ENCODE assay signal across 19 cellular contexts in genomic region chr17:21696227-21696626, GRCh38. TPM values are rescaled to one million over a fixed set of nuclear protein-coding genes. Genes with fewer than 3 reads are reported as not detected.
"Had no signal": no experiment of that assay in that cellular context is flagged by ENCODE, and none has a peak within 500 bp of the region (broad histone marks: within the 10 kb centered on the region; RNA-seq: fewer than 3 reads in every experiment).

No MANE protein-coding gene starts in this region.

RNA-seq across cellular contexts. Expression of gene KCNJ18, which starts 3.9 kb away (rescaled TPM):
- total RNA-seq: activated naive CD4-positive, alpha-beta T cell treated with anti-CD3 and anti-CD28 coated beads for 36 hours; activated naive CD4-positive, alpha-beta T cell treated with anti-CD3 and anti-CD28 coated beads, Interleukin-2, amount 50 U/mL, for 72 hours; activated naive CD8-positive, alpha-beta T cell treated with anti-CD3 and anti-CD28 coated beads, Interleukin-2, amount 10 ng/mL, durations not matched to agents 7 days and 5 days; activated T-cell treated with anti-CD3 and anti-CD28 coated beads, Interleukin-2, amount 50 U/mL, for 4 hours; activated T-cell treated with anti-CD3 and anti-CD28 coated beads, Interleukin-2, amount 50 U/mL, for 72 hours; activated T-helper 1 cell treated with anti-CD3 and anti-CD28 coated beads, Interleukin-12 subunit alpha, Interleukin-12 subunit beta, Interleukin-2, Interleukin-4 antibody, amounts not matched to agents 30 ng/mL and 10 ng/mL and 1 ng/mL, durations not matched to agents 14 hours and 24 hours and 36 hours; activated T-helper 17 cell treated with anti-CD3 and anti-CD28 coated beads, Interleukin-2, amount 50 U/mL, for 72 hours; activated T-helper 2 cell treated with anti-CD3 and anti-CD28 coated beads, Interferon-gamma antibody, Interleukin-2, Interleukin-4, amounts not matched to agents 10 μg/mL and 5 μg/mL and 100 μg/mL, durations not matched to agents 14 hours and 24 hours and 36 hours; adrenal gland; aorta; ascending aorta; astrocyte; body of pancreas; breast epithelium; bronchial epithelial cell; cardiac muscle cell; cardiac septum; cerebellum had no signal
- polyA plus RNA-seq: adipose tissue, adrenal gland, aorta, cardiac muscle cell had no signal
